In the genomic region with DNA sequence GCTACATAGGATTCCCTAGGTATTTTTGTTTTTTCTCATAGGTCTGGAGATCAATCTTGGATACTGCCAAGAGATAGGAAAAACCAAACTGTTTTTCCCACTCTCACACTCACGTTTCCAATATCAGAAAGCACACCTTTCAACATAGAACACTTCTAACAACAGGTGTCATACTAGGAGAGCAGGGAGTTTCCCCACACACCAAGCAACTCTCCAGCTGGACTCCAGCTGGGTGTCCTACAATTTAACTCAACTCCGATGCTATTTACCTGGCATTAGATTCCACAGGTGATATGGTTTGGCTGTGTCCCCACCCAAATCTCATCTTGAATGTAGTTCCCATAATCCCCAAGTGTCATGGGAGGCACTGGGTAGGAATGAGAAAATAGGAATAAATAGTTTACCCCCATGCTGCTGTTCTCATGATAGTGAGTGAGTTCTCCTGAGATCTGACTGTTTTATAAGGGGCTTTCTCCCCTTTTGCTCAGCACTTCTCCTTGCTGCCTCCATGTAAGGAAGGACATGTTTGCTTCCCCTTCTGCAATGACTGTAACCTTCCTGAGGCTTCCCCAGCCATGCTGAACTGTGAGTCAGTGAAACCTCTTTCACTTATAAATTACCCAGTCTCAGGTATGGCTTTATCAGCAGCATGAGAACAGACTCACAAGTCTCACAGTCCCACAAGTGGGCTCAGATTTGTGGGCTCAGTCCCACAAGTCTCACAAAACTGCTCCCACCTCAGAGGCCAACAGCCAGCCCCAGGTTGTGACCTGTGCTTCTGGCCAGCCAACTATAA, we compare ENCODE assay signal across 24 cellular contexts.
"Had no signal": no experiment of that assay in that cellular context is flagged by ENCODE, and none has a peak within 500 bp of the region (broad histone marks: within the 10 kb centered on the region; RNA-seq: fewer than 3 reads in every experiment).

No MANE protein-coding gene starts in this region.

- H3K27ac ChIP-seq: brain microvascular endothelial cell, cardiac muscle cell, RWPE1, SJCRH30, SK-N-MC had no signal

- DNase-seq: activated CD4-positive, alpha-beta memory T cell treated with anti-CD3 and anti-CD28 coated beads for 36 hours; activated CD4-positive, alpha-beta T cell treated with anti-CD3 and anti-CD28 coated beads for 36 hours; activated CD4-positive, alpha-beta T cell treated with anti-CD3 and anti-CD28 coated beads, Interleukin-2, amount 50 U/mL, for 1 hour; activated CD8-positive, alpha-beta memory T cell treated with anti-CD3 and anti-CD28 coated beads, Interleukin-2, amount 50 U/mL, for 4 hours; activated naive CD4-positive, alpha-beta T cell treated with anti-CD3 and anti-CD28 coated beads, Interleukin-2, amount 10 ng/mL, durations not matched to agents 7 days and 5 days; activated naive CD8-positive, alpha-beta T cell treated with anti-CD3 and anti-CD28 coated beads, Interleukin-2, amount 50 U/mL, for 24 hours; activated T-cell treated with anti-CD3 and anti-CD28 coated beads for 4 hours; activated T-cell treated with anti-CD3 and anti-CD28 coated beads, Interleukin-2, amount 50 U/mL, for 4 hours; brain microvascular endothelial cell; NCI-H1092; NCI-H1436 treated with DMSO at 0.1 percent for 48 hours; NCI-H1694 treated with DMSO at 0.1 percent for 48 hours; NCI-H2029; NCI-H345; NCI-H524 treated with DMSO at 0.1 percent for 48 hours; PC-3; SHP77 had no signal

- FAIRE-seq: RCC 7860, TTC549 had no signal

- H3K36me3 ChIP-seq: brain microvascular endothelial cell, cardiac muscle cell, SJCRH30 had no signal

- H3K4me3 ChIP-seq: cardiac muscle cell, SJCRH30, SK-N-MC had no signal

- ATAC-seq: activated CD4-positive, alpha-beta T cell treated with anti-CD3 and anti-CD28 coated beads for 36 hours; activated CD4-positive, CD25-positive, alpha-beta regulatory T cell treated with anti-CD3 and anti-CD28 coated beads, Interleukin-2, amount 50 U/mL, for 24 hours; activated naive CD8-positive, alpha-beta T cell treated with anti-CD3 and anti-CD28 coated beads, Interleukin-2, amount 50 U/mL, for 24 hours; activated T-cell treated with anti-CD3 and anti-CD28 coated beads, Interleukin-2, amount 50 U/mL, for 4 hours; PC-3 had no signal

- H3K27me3 ChIP-seq: brain microvascular endothelial cell, cardiac muscle cell, SJCRH30 had no signal
